In genomic region chr3:120853416-120853815, GRCh38 we compare ENCODE assay signal across 30 cellular contexts. TPM values are rescaled to one million over a fixed set of nuclear protein-coding genes. Genes with fewer than 3 reads are reported as not detected.
"Had no signal": no experiment of that assay in that cellular context is flagged by ENCODE, and none has a peak within 500 bp of the region (broad histone marks: within the 10 kb centered on the region; RNA-seq: fewer than 3 reads in every experiment).

No MANE protein-coding gene starts in this region.

- H3K4me1 ChIP-seq: ascending aorta had no signal

- DNase-seq: activated B cell treated with CpG ODN at 0.5 μM for 24 hours; activated CD4-positive, alpha-beta memory T cell treated with anti-CD3 and anti-CD28 coated beads, Interleukin-2, amount 10 ng/mL, durations not matched to agents 7 days and 5 days; activated CD4-positive, alpha-beta T cell treated with anti-CD3 and anti-CD28 coated beads for 48 hours; activated CD4-positive, alpha-beta T cell treated with anti-CD3 and anti-CD28 coated beads, Interleukin-2, amount 10 ng/mL, durations not matched to agents 7 days and 5 days; activated CD4-positive, alpha-beta T cell treated with anti-CD3 and anti-CD28 coated beads, Interleukin-2, amount 50 U/mL, for 48 hours; activated CD4-positive, CD25-positive, alpha-beta regulatory T cell treated with anti-CD3 and anti-CD28 coated beads, Interleukin-2, amount 50 U/mL, for 72 hours; activated CD8-positive, alpha-beta memory T cell treated with anti-CD3 and anti-CD28 coated beads for 24 hours; activated CD8-positive, alpha-beta memory T cell treated with anti-CD3 and anti-CD28 coated beads, Interleukin-2, amount 10 ng/mL, durations not matched to agents 7 days and 5 days; activated CD8-positive, alpha-beta memory T cell treated with anti-CD3 and anti-CD28 coated beads, Interleukin-2, amount 50 U/mL, for 48 hours; activated CD8-positive, alpha-beta T cell treated with anti-CD3 and anti-CD28 coated beads, Interleukin-2, amount 10 ng/mL, durations not matched to agents 7 days and 5 days; activated effector memory CD4-positive, alpha-beta T cell treated with Interleukin-2 at 50 U/mL for 16 hours; activated gamma-delta T cell; activated naive CD4-positive, alpha-beta T cell treated with anti-CD3 and anti-CD28 coated beads, Interleukin-2, amount 10 ng/mL, durations not matched to agents 7 days and 5 days; activated naive CD4-positive, alpha-beta T cell treated with Interleukin-2 at 50 U/mL for 16 hours; activated naive CD8-positive, alpha-beta T cell treated with anti-CD3 and anti-CD28 coated beads, Interleukin-2, amount 10 ng/mL, durations not matched to agents 7 days and 5 days; activated naive CD8-positive, alpha-beta T cell treated with anti-CD3 and anti-CD28 coated beads, Interleukin-2, amount 50 U/mL, for 24 hours; activated T-cell treated with anti-CD3 and anti-CD28 coated beads, Interleukin-2, amount 50 U/mL, for 24 hours; activated T-cell treated with anti-CD3 and anti-CD28 coated beads, Interleukin-2, amount 50 U/mL, for 48 hours; amygdala; anterior cingulate cortex; caudate nucleus; cerebellar nuclear complex; T-helper 2 cell; T-helper 9 cell had no signal

- H3K27me3 ChIP-seq: ascending aorta, cardiac muscle cell had no signal

- H3K36me3 ChIP-seq: ascending aorta, cardiac muscle cell had no signal

- H3K4me3 ChIP-seq: ascending aorta, cardiac muscle cell had no signal

- ATAC-seq: activated CD8-positive, alpha-beta memory T cell treated with anti-CD3 and anti-CD28 coated beads, Interleukin-2, amount 10 ng/mL, durations not matched to agents 7 days and 5 days; activated CD8-positive, alpha-beta T cell treated with anti-CD3 and anti-CD28 coated beads, Interleukin-2, amount 10 ng/mL, durations not matched to agents 7 days and 5 days; activated naive CD8-positive, alpha-beta T cell treated with anti-CD3 and anti-CD28 coated beads, Interleukin-2, amount 50 U/mL, for 24 hours had no signal

- H3K9me3 ChIP-seq: ascending aorta had no signal

- H3K27ac ChIP-seq: ascending aorta, cardiac muscle cell, VCaP had no signal

RNA-seq across cellular contexts. Expression of gene STXBP5L, which starts 54.6 kb away (rescaled TPM):
- total RNA-seq: activated B cell treated with CpG ODN at 0.5 μM for 24 hours; activated CD4-positive, alpha-beta memory T cell treated with anti-CD3 and anti-CD28 coated beads, Interleukin-2, amount 10 ng/mL, durations not matched to agents 7 days and 5 days; activated CD4-positive, alpha-beta T cell treated with anti-CD3 and anti-CD28 coated beads, Interleukin-2, amount 10 ng/mL, durations not matched to agents 7 days and 5 days; activated CD8-positive, alpha-beta memory T cell treated with anti-CD3 and anti-CD28 coated beads, Interleukin-2, amount 10 ng/mL, durations not matched to agents 7 days and 5 days; activated CD8-positive, alpha-beta T cell treated with anti-CD3 and anti-CD28 coated beads, Interleukin-2, amount 10 ng/mL, durations not matched to agents 7 days and 5 days; activated naive CD8-positive, alpha-beta T cell treated with anti-CD3 and anti-CD28 coated beads, Interleukin-2, amount 10 ng/mL, durations not matched to agents 7 days and 5 days; activated T-helper 2 cell treated with anti-CD3 and anti-CD28 coated beads, Interferon-gamma antibody, Interleukin-2, Interleukin-4, amounts not matched to agents 10 μg/mL and 5 μg/mL and 100 μg/mL, durations not matched to agents 14 hours and 24 hours and 36 hours; ascending aorta; bronchial epithelial cell; chondrocyte had no signal
